ENCODE assay signal across 30 cellular contexts in genomic region chr2:50178050-50178449, GRCh38.
"Had no signal": no experiment of that assay in that cellular context is flagged by ENCODE, and none has a peak within 500 bp of the region (broad histone marks: within the 10 kb centered on the region; RNA-seq: fewer than 3 reads in every experiment).

No MANE protein-coding gene starts in this region.

- H3K4me3 Mint-ChIP-seq: activated B cell treated with CpG ODN at 0.5 μM for 24 hours; activated CD8-positive, alpha-beta T cell treated with anti-CD3 and anti-CD28 coated beads for 36 hours; activated naive CD8-positive, alpha-beta T cell; activated T-cell treated with anti-CD3 and anti-CD28 coated beads, Interleukin-2, amount 50 U/mL, for 4 hours; activated T-helper 17 cell treated with anti-CD3 and anti-CD28 coated beads, Interleukin-2, amount 50 U/mL, for 72 hours; dendritic cell treated with granulocyte-macrophage colony-stimulating factor and Interleukin-4, amounts not matched to agents 40 ng/mL and 50 ng/mL, for 4 days; endodermal cell; T-helper 17 cell; T-helper 2 cell treated with Interferon-gamma antibody and Interleukin-4, amounts not matched to agents 5 μg/mL and 100 μg/mL, for 36 hours had no signal

- H3K36me3 ChIP-seq: heart right ventricle, WERI-Rb-1 had no signal

- H3K27ac Mint-ChIP-seq: activated B cell treated with CpG ODN at 0.5 μM for 24 hours; activated CD8-positive, alpha-beta T cell treated with anti-CD3 and anti-CD28 coated beads for 36 hours; activated naive CD8-positive, alpha-beta T cell; activated T-helper 17 cell treated with anti-CD3 and anti-CD28 coated beads, Interleukin-2, amount 50 U/mL, for 72 hours; dendritic cell treated with granulocyte-macrophage colony-stimulating factor and Interleukin-4, amounts not matched to agents 40 ng/mL and 50 ng/mL, for 4 days; endodermal cell; T-helper 17 cell; T-helper 2 cell treated with Interferon-gamma antibody and Interleukin-4, amounts not matched to agents 5 μg/mL and 100 μg/mL, for 36 hours had no signal

- ATAC-seq: activated CD4-positive, CD25-positive, alpha-beta regulatory T cell treated with anti-CD3 and anti-CD28 coated beads, Interleukin-2, amount 50 U/mL, for 24 hours; activated CD8-positive, alpha-beta T cell treated with anti-CD3 and anti-CD28 coated beads for 36 hours; activated T-cell treated with anti-CD3 and anti-CD28 coated beads, Interleukin-2, amount 50 U/mL, for 4 hours; activated T-helper 17 cell treated with anti-CD3 and anti-CD28 coated beads, Interleukin-2, amount 50 U/mL, for 72 hours; body of pancreas; esophagus mucosa; heart right ventricle; T-helper 17 cell had no signal

- H3K4me1 Mint-ChIP-seq: activated B cell treated with CpG ODN at 0.5 μM for 24 hours; activated T-helper 17 cell treated with anti-CD3 and anti-CD28 coated beads, Interleukin-2, amount 50 U/mL, for 72 hours; endodermal cell; T-helper 17 cell had no signal

- H3K27me3 Mint-ChIP-seq: activated B cell treated with CpG ODN at 0.5 μM for 24 hours; activated CD8-positive, alpha-beta T cell treated with anti-CD3 and anti-CD28 coated beads for 36 hours; activated naive CD8-positive, alpha-beta T cell; activated T-helper 17 cell treated with anti-CD3 and anti-CD28 coated beads, Interleukin-2, amount 50 U/mL, for 72 hours; dendritic cell treated with granulocyte-macrophage colony-stimulating factor and Interleukin-4, amounts not matched to agents 40 ng/mL and 50 ng/mL, for 4 days; T-helper 17 cell had no signal

- H3K9me3 ChIP-seq: body of pancreas, heart right ventricle had no signal

- H3K36me3 Mint-ChIP-seq: activated naive CD8-positive, alpha-beta T cell had no signal

- H3K4me3 ChIP-seq: body of pancreas, coronary artery, dorsolateral prefrontal cortex, heart right ventricle had no signal

- DNase-seq: activated B cell treated with CpG ODN at 0.5 μM for 24 hours; activated CD4-positive, alpha-beta T cell treated with anti-CD3 and anti-CD28 coated beads for 48 hours; activated CD4-positive, alpha-beta T cell treated with anti-CD3 and anti-CD28 coated beads, Interleukin-2, amount 50 U/mL, for 1 hour; activated CD4-positive, alpha-beta T cell treated with anti-CD3 and anti-CD28 coated beads, Interleukin-2, amount 50 U/mL, for 48 hours; activated CD8-positive, alpha-beta memory T cell treated with anti-CD3 and anti-CD28 coated beads for 24 hours; activated CD8-positive, alpha-beta T cell treated with anti-CD3 and anti-CD28 coated beads for 36 hours; activated effector memory CD4-positive, alpha-beta T cell treated with Interleukin-2 at 50 U/mL for 16 hours; activated gamma-delta T cell treated with Interleukin-2 at 50 U/mL for 16 hours; activated naive CD4-positive, alpha-beta T cell treated with anti-CD3 and anti-CD28 coated beads, Interleukin-2, amount 50 U/mL, for 16 hours; activated naive CD4-positive, alpha-beta T cell treated with Interleukin-2 at 50 U/mL for 16 hours; activated T-cell treated with anti-CD3 and anti-CD28 coated beads, Interleukin-2, amount 50 U/mL, for 4 hours; aorta; body of pancreas; effector memory CD4-positive, alpha-beta T cell; endodermal cell; foreskin fibroblast; heart right ventricle; T-helper 1 cell; T-helper 17 cell; T1000; WERI-Rb-1 had no signal

- H3K27me3 ChIP-seq: body of pancreas, dorsolateral prefrontal cortex, heart right ventricle had no signal

- FAIRE-seq: frontal cortex had no signal

- H3K9me3 Mint-ChIP-seq: activated T-cell treated with anti-CD3 and anti-CD28 coated beads, Interleukin-2, amount 50 U/mL, for 4 hours; dendritic cell treated with granulocyte-macrophage colony-stimulating factor and Interleukin-4, amounts not matched to agents 40 ng/mL and 50 ng/mL, for 4 days; endodermal cell; T-helper 2 cell treated with Interferon-gamma antibody and Interleukin-4, amounts not matched to agents 5 μg/mL and 100 μg/mL, for 36 hours had no signal

- H3K4me1 ChIP-seq: body of pancreas, heart right ventricle had no signal

- H3K27ac ChIP-seq: body of pancreas, coronary artery, heart right ventricle, WERI-Rb-1 had no signal
